Comparison of ENCODE assay signal across 8 cellular contexts in the genomic region with DNA sequence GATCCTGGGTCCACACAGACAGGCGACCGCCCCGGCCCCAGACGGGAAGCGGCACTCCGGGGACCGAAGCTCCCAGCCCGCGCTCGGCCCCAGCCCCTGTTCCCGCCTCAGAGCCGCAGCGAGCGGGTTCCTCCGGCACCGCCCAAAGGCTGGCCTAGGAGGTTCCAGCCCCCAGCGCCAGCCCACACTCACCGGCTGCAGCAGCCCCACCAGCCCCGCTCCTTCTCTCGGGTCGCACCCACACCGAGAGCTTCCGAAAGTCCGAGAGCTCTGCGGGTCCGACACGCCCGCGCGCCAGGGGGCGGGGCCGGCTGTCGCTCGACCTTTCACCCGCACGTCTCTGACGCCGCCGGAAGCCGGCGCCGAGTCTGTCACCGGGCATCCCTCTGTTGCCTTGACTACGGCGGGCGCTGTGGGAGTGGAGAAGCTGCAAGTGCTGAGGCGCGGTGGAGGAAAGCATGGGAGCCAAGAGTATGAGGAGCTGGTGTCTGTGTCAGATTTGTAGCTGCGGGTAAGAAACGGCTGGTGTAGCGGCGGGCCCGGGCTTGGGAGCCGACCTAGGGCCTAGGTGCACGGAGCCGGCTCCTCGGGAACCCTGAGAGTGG. TPM values are rescaled to one million over a fixed set of nuclear protein-coding genes. Genes with fewer than 3 reads are reported as not detected.
DNase-seq lines count a peak whose midpoint lies in the region; ATAC-seq and TF ChIP-seq lines count a peak whose summit lies in the region.

Gene EFL1 (minus strand): TSS at position 313 of the 605 bp plus-strand sequence. CDS start 956 bp downstream, outside the sequence.
A gene with protein sequence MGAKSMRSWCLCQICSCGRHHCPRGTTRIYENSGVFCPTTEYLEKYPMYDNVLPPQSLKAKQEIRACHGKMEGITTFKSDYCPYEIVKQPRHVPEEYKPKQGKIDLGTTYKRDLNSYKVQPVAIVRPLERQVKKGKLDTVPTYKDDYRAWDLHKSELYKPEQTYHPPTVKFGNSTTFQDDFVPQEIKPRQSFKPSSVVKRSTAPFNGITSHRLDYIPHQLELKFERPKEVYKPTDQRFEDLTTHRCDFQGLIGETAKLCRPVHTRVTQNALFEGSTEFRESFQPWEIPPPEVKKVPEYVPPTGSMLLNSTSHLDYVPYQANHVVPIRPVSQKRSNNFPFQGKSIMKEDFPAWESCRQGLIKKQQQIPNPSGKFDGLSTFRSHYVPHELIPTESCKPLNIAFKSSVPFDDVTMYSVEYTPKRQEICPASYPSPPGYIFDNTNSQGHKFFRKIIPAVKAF (plus strand): TSS at position 397 of the 605 bp plus-strand sequence. CDS start 62 bp downstream, at position 459.

- H3K4me1 ChIP-seq in DND-41 (ENCODE audit: insufficient read depth, low read length) (peaks cover 34% of the 10 kb centered on the region), KMS-11 (ENCODE audit: low read depth, poor library complexity, severe bottlenecking) (peaks cover 33% of the 10 kb centered on the region)

- H3K4me1 Mint-ChIP-seq in activated T-helper 17 cell treated with anti-CD3 and anti-CD28 coated beads, Interleukin-2, amount 50 U/mL, for 72 hours: peaks cover 12% of the 10 kb centered on the region
- H3K4me1 Mint-ChIP-seq in natural killer cell: peaks cover 23 to 33% of the 10 kb centered on the region in 2 donors

- H3K27me3 ChIP-seq in DND-41 (ENCODE audit: insufficient read depth, low read length, poor library complexity): no peaks in the 10 kb centered on the region
- no peaks in the 10 kb centered on the region for H3K27me3 ChIP-seq in KMS-11 (ENCODE audit: insufficient read depth, low read depth)

- H3K79me2 ChIP-seq in DND-41 (ENCODE audit: insufficient read depth, low read length): peaks cover 35% of the 10 kb centered on the region
- peaks cover 8% of the 10 kb centered on the region; the same call in 1 of the 2 replicates for H3K79me2 ChIP-seq in KMS-11 (ENCODE audit: insufficient read depth, low read depth)

- no peaks in the 10 kb centered on the region for H4K20me1 ChIP-seq in DND-41 (ENCODE audit: insufficient read depth, low read length)
- H4K20me1 ChIP-seq in KMS-11 (ENCODE audit: insufficient read depth): no peaks in the 10 kb centered on the region

- TF ChIP-seq CTCF in DND-41 (IDR thresholded peaks at IDR 0.05; ENCODE audit: borderline replicate concordance, extremely low read depth, low read length, poor library complexity, severe bottlenecking) (no peak), KMS-11 (conservative IDR thresholded peaks at IDR 0.05; ENCODE audit: low read depth, low read length) (no peak), natural killer cell (IDR thresholded peaks at IDR 0.05) (no peak)

- peak within 1 kb of the TSS; percentile 79 for H3K27ac ChIP-seq in DND-41 (ENCODE audit: low read length)
- peak within 1 kb of the TSS; percentile 63 for H3K27ac ChIP-seq in KMS-11

- intact Hi-C loops in natural killer cell (cut with micrococcal nuclease): no loop called here

- peak; percentile 89 for DNase-seq in DND-41
- DNase-seq in RKO (ENCODE audit: low spot score): peak; percentile 93
- peak; percentile 73 for DNase-seq in fibroblast of peridontal ligament (ENCODE audit: extremely low read depth)
- DNase-seq in natural killer cell: peak; percentile 85
- peak; percentile 91 for DNase-seq in stimulated activated naive CD4-positive, alpha-beta T cell treated with Interleukin-2 at 50 U/mL for 16 hours (lab: John Stamatoyannopoulos, UW)

- H3K27ac Mint-ChIP-seq in activated T-helper 17 cell treated with anti-CD3 and anti-CD28 coated beads, Interleukin-2, amount 50 U/mL, for 72 hours: peak within 1 kb of the TSS; percentile 88
- H3K27ac Mint-ChIP-seq in natural killer cell: peak within 1 kb of the TSS; percentile 85 to 94

- peak within 1 kb of the TSS; percentile 92 for H3K4me3 Mint-ChIP-seq in activated T-helper 17 cell treated with anti-CD3 and anti-CD28 coated beads, Interleukin-2, amount 50 U/mL, for 72 hours
- H3K4me3 Mint-ChIP-seq in natural killer cell: peak within 1 kb of the TSS; percentile 93

- H3K27me3 Mint-ChIP-seq in activated T-helper 17 cell treated with anti-CD3 and anti-CD28 coated beads, Interleukin-2, amount 50 U/mL, for 72 hours: no peaks in the 10 kb centered on the region
- H3K27me3 Mint-ChIP-seq in natural killer cell (ENCODE audit: low read depth in 2 of 2): no peaks in the 10 kb centered on the region

- no peaks in the 10 kb centered on the region for H3K9me3 ChIP-seq in DND-41 (ENCODE audit: insufficient read depth, low read length, severe bottlenecking)

- H3K36me3 ChIP-seq in DND-41 (ENCODE audit: insufficient read depth, low read length) (peaks cover 27% of the 10 kb centered on the region), KMS-11 (ENCODE audit: insufficient read depth) (no peaks in the 10 kb centered on the region)

- H3K4me2 ChIP-seq in DND-41 (ENCODE audit: insufficient read depth, low read length) (peak within 1 kb of the TSS; percentile 85), KMS-11 (peak within 1 kb of the TSS; percentile 78)

- H3K4me3 ChIP-seq in DND-41 (ENCODE audit: low read depth in 1 of 2, low read length in 2 of 2) (peak within 1 kb of the TSS; percentile 76 to 90), KMS-11 (IDR thresholded peaks at IDR 0.05; ENCODE audit: insufficient read depth, low read depth, low read length) (no peak within 1 kb of the TSS)

- peak within 1 kb of the TSS; percentile 77 for H3K9ac ChIP-seq in DND-41 (ENCODE audit: low read depth, low read length)
- H3K9ac ChIP-seq in KMS-11: peak within 1 kb of the TSS; percentile 66

- H2AFZ ChIP-seq in DND-41 (ENCODE audit: low read depth, low read length) (peak within 1 kb of the TSS; percentile 96), KMS-11 (ENCODE audit: low read depth) (peak within 1 kb of the TSS; percentile 72)

- H3K36me3 Mint-ChIP-seq in activated T-helper 17 cell treated with anti-CD3 and anti-CD28 coated beads, Interleukin-2, amount 50 U/mL, for 72 hours (ENCODE audit: low read depth): peaks cover 34% of the 10 kb centered on the region
- no peaks in the 10 kb centered on the region for H3K36me3 Mint-ChIP-seq in natural killer cell

- no peaks in the 10 kb centered on the region for H3K9me3 Mint-ChIP-seq in activated T-helper 17 cell treated with anti-CD3 and anti-CD28 coated beads, Interleukin-2, amount 50 U/mL, for 72 hours
- H3K9me3 Mint-ChIP-seq in natural killer cell: no peaks in the 10 kb centered on the region

- ATAC-seq in DND-41 (ENCODE audit: insufficient read depth, low read depth) (peak; percentile 94), GM21786 (IDR thresholded peaks at IDR 0.05; ENCODE audit: unreplicated experiment) (peak; percentile 96), natural killer cell (peak; percentile 94 to 98 (median 96))
- ATAC-seq in activated T-helper 17 cell treated with anti-CD3 and anti-CD28 coated beads, Interleukin-2, amount 50 U/mL, for 72 hours (replicated peaks): peak; percentile 95

RNA-seq across cellular contexts. Expression of gene EFL1, which starts in this region (rescaled TPM):
- 10 to 100 TPM; 24.3 to 32.5 TPM for total RNA-seq in activated T-helper 17 cell treated with anti-CD3 and anti-CD28 coated beads, Interleukin-2, amount 50 U/mL, for 72 hours
- 10 to 100 TPM; 17.1 to 29.6 (median 20.6) TPM for total RNA-seq in natural killer cell

RNA-seq across cellular contexts. Expression of the second gene that starts in this region (rescaled TPM):
- total RNA-seq in activated T-helper 17 cell treated with anti-CD3 and anti-CD28 coated beads, Interleukin-2, amount 50 U/mL, for 72 hours: not detected
- total RNA-seq in natural killer cell: 1 to 10 TPM in 2 of 3 donors, under 1 TPM in 1; 0.83 to 6.5 (median 1.6) TPM
